In genomic region chr19:34879563-34879962, GRCh38 we compare ENCODE assay signal across 29 cellular contexts.
"Had no signal": no experiment of that assay in that cellular context is flagged by ENCODE, and none has a peak within 500 bp of the region (broad histone marks: within the 10 kb centered on the region; RNA-seq: fewer than 3 reads in every experiment).

No MANE protein-coding gene starts in this region.

- H2AFZ ChIP-seq: hepatocyte had no signal

- H3K9me3 ChIP-seq: colonic mucosa, esophagus squamous epithelium, gastrocnemius medialis had no signal

- H3K27ac Mint-ChIP-seq: dendritic cell treated with granulocyte-macrophage colony-stimulating factor and Interleukin-4, amounts not matched to agents 40 ng/mL and 50 ng/mL, for 4 days; effector memory CD8-positive, alpha-beta T cell; endodermal cell had no signal

- H3K27ac ChIP-seq: colonic mucosa, coronary artery, dorsolateral prefrontal cortex, epithelial cell of prostate, esophagus muscularis mucosa, esophagus squamous epithelium, foreskin keratinocyte, gastrocnemius medialis, gastroesophageal sphincter, heart left ventricle, heart right ventricle, hepatocyte had no signal

- H3K27me3 ChIP-seq: colonic mucosa, dorsolateral prefrontal cortex, foreskin keratinocyte, gastrocnemius medialis, heart left ventricle, heart right ventricle, hepatocyte had no signal

- H3K36me3 ChIP-seq: colonic mucosa, esophagus muscularis mucosa, esophagus squamous epithelium, gastrocnemius medialis, gastroesophageal sphincter, heart left ventricle, heart right ventricle had no signal

- ATAC-seq: effector memory CD8-positive, alpha-beta T cell; esophagus mucosa; foreskin keratinocyte; gastrocnemius medialis; gastroesophageal sphincter; heart left ventricle; heart right ventricle had no signal

- H3K4me3 ChIP-seq: colonic mucosa, coronary artery, dorsolateral prefrontal cortex, esophagus muscularis mucosa, esophagus squamous epithelium, gastrocnemius medialis, gastroesophageal sphincter, heart left ventricle, heart right ventricle, hepatocyte had no signal

- H3K79me2 ChIP-seq: hepatocyte had no signal

- H3K4me1 Mint-ChIP-seq: endodermal cell had no signal

- H3K4me1 ChIP-seq: colonic mucosa, esophagus muscularis mucosa, esophagus squamous epithelium, foreskin keratinocyte, gastrocnemius medialis, gastroesophageal sphincter, heart left ventricle, heart right ventricle had no signal

- FAIRE-seq: endometrium, endothelial cell of umbilical vein, frontal cortex had no signal

- H3K4me2 ChIP-seq: hepatocyte had no signal

- H3K4me3 Mint-ChIP-seq: dendritic cell treated with granulocyte-macrophage colony-stimulating factor and Interleukin-4, amounts not matched to agents 40 ng/mL and 50 ng/mL, for 4 days; effector memory CD8-positive, alpha-beta T cell; endodermal cell had no signal

- DNase-seq: colonic mucosa; cortex of kidney; dermis blood vessel endothelial cell; dorsolateral prefrontal cortex; effector CD4-positive, alpha-beta T cell; effector CD8-positive, alpha-beta T cell; effector memory CD4-positive, alpha-beta T cell; effector memory CD8-positive, alpha-beta T cell; endodermal cell; erythroblast; esophagus squamous epithelium; foreskin fibroblast; foreskin keratinocyte; foreskin melanocyte; gastrocnemius medialis; glutamatergic neuron; head of caudate nucleus; heart left ventricle; heart right ventricle had no signal
